ENCODE assay signal across 25 cellular contexts in genomic region chr17:36127882-36128369, GRCh38. TPM values are rescaled to one million over a fixed set of nuclear protein-coding genes. Genes with fewer than 3 reads are reported as not detected.
DNase-seq lines count a peak whose midpoint lies in the region; ATAC-seq and TF ChIP-seq lines count a peak whose summit lies in the region.
"Had no signal": no experiment of that assay in that cellular context is flagged by ENCODE, and none has a peak within 500 bp of the region (broad histone marks: within the 10 kb centered on the region; RNA-seq: fewer than 3 reads in every experiment).

No MANE protein-coding gene starts in this region.

- peaks cover 2% of the 10 kb centered on the region; the same call in 1 of the 2 replicates for H3K9me3 ChIP-seq in HEK293 (ENCODE audit: control insufficient read depth, insufficient read depth, low read depth, low read length)
- H3K9me3 ChIP-seq: gastrocnemius medialis had no signal

- no peaks in the 10 kb centered on the region for H3K27me3 Mint-ChIP-seq in effector memory CD8-positive, alpha-beta T cell
- H3K27me3 Mint-ChIP-seq in activated naive CD8-positive, alpha-beta T cell treated with anti-CD3 and anti-CD28 coated beads, Interleukin-2, amount 50 U/mL, for 24 hours, result peaks cover 15% of the 10 kb centered on the region

- no peaks in the 10 kb centered on the region for H3K36me3 ChIP-seq in HEK293 (ENCODE audit: control insufficient read depth in 2 of 2, insufficient read depth in 1 of 2, low read length in 2 of 2)
- H3K36me3 ChIP-seq: esophagus squamous epithelium, gastrocnemius medialis, tibial artery, WERI-Rb-1 had no signal

- peak overlapping the region; percentile 59 to 69 for H3K4me3 Mint-ChIP-seq in effector memory CD8-positive, alpha-beta T cell
- H3K4me3 Mint-ChIP-seq in stimulated activated effector memory CD8-positive, alpha-beta T cell treated with anti-CD3 and anti-CD28 coated beads, Interleukin-12 subunit alpha, Interleukin-12 subunit beta, amount 100 ng/mL, for 72 hours, result no peak overlapping the region
- H3K4me3 Mint-ChIP-seq in activated naive CD8-positive, alpha-beta T cell treated with anti-CD3 and anti-CD28 coated beads, Interleukin-2, amount 50 U/mL, for 24 hours, result no peak overlapping the region

- peaks cover 13% of the 10 kb centered on the region for H3K36me3 Mint-ChIP-seq in effector memory CD8-positive, alpha-beta T cell (ENCODE audit: insufficient read depth)
- peaks cover 69% of the 10 kb centered on the region for H3K36me3 Mint-ChIP-seq in stimulated activated effector memory CD8-positive, alpha-beta T cell treated with anti-CD3 and anti-CD28 coated beads, Interleukin-12 subunit alpha, Interleukin-12 subunit beta, amount 100 ng/mL, for 72 hours
- peaks cover 4% of the 10 kb centered on the region for H3K36me3 Mint-ChIP-seq in activated naive CD8-positive, alpha-beta T cell treated with anti-CD3 and anti-CD28 coated beads, Interleukin-2, amount 50 U/mL, for 24 hours (ENCODE audit: low read depth)

- peaks cover 42 to 69% of the 10 kb centered on the region in 2 donors for H3K4me1 Mint-ChIP-seq in effector memory CD8-positive, alpha-beta T cell (ENCODE audit: low read depth in 2 of 2)
- H3K4me1 Mint-ChIP-seq in stimulated activated effector memory CD8-positive, alpha-beta T cell treated with anti-CD3 and anti-CD28 coated beads, Interleukin-12 subunit alpha, Interleukin-12 subunit beta, amount 100 ng/mL, for 72 hours, result peaks cover 39% of the 10 kb centered on the region
- H3K4me1 Mint-ChIP-seq in activated naive CD8-positive, alpha-beta T cell treated with anti-CD3 and anti-CD28 coated beads, Interleukin-2, amount 50 U/mL, for 24 hours, result peaks cover 16% of the 10 kb centered on the region

- H3K4me3 ChIP-seq in HEK293 (ENCODE audit: low read depth, low read length), result no peak overlapping the region
- H3K4me3 ChIP-seq: body of pancreas, esophagus squamous epithelium, gastrocnemius medialis, tibial artery had no signal

- TF ChIP-seq CTCF in HEK293 (tag by site-specific recombination; IDR thresholded peaks at IDR 0.05), result no peak

- no peaks in the 10 kb centered on the region for H3K4me1 ChIP-seq in HEK293 (ENCODE audit: control insufficient read depth, insufficient read depth, low read length)
- H3K4me1 ChIP-seq: body of pancreas, esophagus squamous epithelium, gastrocnemius medialis, tibial artery had no signal

- ATAC-seq in effector memory CD8-positive, alpha-beta T cell (replicated peaks), result no peak
- no peak for ATAC-seq in stimulated activated effector memory CD8-positive, alpha-beta T cell treated with anti-CD3 and anti-CD28 coated beads, Interleukin-12 subunit alpha, Interleukin-12 subunit beta, amount 100 ng/mL, for 72 hours
- no peak for ATAC-seq in activated naive CD8-positive, alpha-beta T cell treated with anti-CD3 and anti-CD28 coated beads, Interleukin-2, amount 50 U/mL, for 24 hours
- ATAC-seq: body of pancreas; gastrocnemius medialis; stimulated activated naive CD8-positive, alpha-beta T cell treated with anti-CD3 and anti-CD28 coated beads, Interleukin-15, Interleukin-2, amounts not matched to agents 100 U/mL and 50 U/mL, for 24 hours had no signal

- no peak for TF ChIP-seq POLR2A in erythroblast (IDR thresholded peaks at IDR 0.05; ENCODE audit: low read length)

- H3K9me3 Mint-ChIP-seq in effector memory CD8-positive, alpha-beta T cell, result peaks cover 0 to 4% of the 10 kb centered on the region in 2 donors
- H3K9me3 Mint-ChIP-seq in stimulated activated effector memory CD8-positive, alpha-beta T cell treated with anti-CD3 and anti-CD28 coated beads, Interleukin-12 subunit alpha, Interleukin-12 subunit beta, amount 100 ng/mL, for 72 hours, result peaks cover 4% of the 10 kb centered on the region
- peaks cover 12% of the 10 kb centered on the region for H3K9me3 Mint-ChIP-seq in activated naive CD8-positive, alpha-beta T cell treated with anti-CD3 and anti-CD28 coated beads, Interleukin-2, amount 50 U/mL, for 24 hours

- peak overlapping the region; percentile 91 to 94 for H3K27ac Mint-ChIP-seq in effector memory CD8-positive, alpha-beta T cell
- H3K27ac Mint-ChIP-seq in stimulated activated effector memory CD8-positive, alpha-beta T cell treated with anti-CD3 and anti-CD28 coated beads, Interleukin-12 subunit alpha, Interleukin-12 subunit beta, amount 100 ng/mL, for 72 hours, result peak overlapping the region; percentile 79
- H3K27ac Mint-ChIP-seq in activated naive CD8-positive, alpha-beta T cell treated with anti-CD3 and anti-CD28 coated beads, Interleukin-2, amount 50 U/mL, for 24 hours, result no peak overlapping the region

- POLR2A ChIA-PET in HEK293 (lab: Yijun Ruan, JAX), result no interaction called here

- H3K27ac ChIP-seq in HEK293 (ENCODE audit: extremely low read depth, low read depth, low read length), result no peak overlapping the region
- H3K27ac ChIP-seq: body of pancreas, esophagus squamous epithelium, gastrocnemius medialis, tibial artery, WERI-Rb-1 had no signal

- CTCF ChIA-PET in HEK293 (lab: Yijun Ruan, JAX), result interaction anchor here (0.7 to 16.2 kb wide), 6 partner anchors 8 to 355 kb away, joined by 3 to 319 read pairs (median 4); no protein-coding TSS in a partner anchor

- DNase-seq in NOMO-1 treated with dmso at 0.1 percent for 144 hours (lab: John Stamatoyannopoulos, UW; ENCODE audit: unreplicated experiment), result peak; percentile 14
- DNase-seq in effector memory CD8-positive, alpha-beta T cell, result no peak
- DNase-seq in stimulated activated effector memory CD8-positive, alpha-beta T cell treated with anti-CD3 and anti-CD28 coated beads, Interleukin-12 subunit alpha, Interleukin-12 subunit beta, amount 100 ng/mL, for 72 hours (ENCODE audit: low spot score in 2 of 2), result no peak
- DNase-seq in NCI-H1436 (lab: John Stamatoyannopoulos, UW), result no peak
- no peak for DNase-seq in H4 (ENCODE audit: low spot score)
- no peak for DNase-seq in activated naive CD8-positive, alpha-beta T cell treated with anti-CD3 and anti-CD28 coated beads, Interleukin-2, amount 50 U/mL, for 24 hours
- no peak for DNase-seq in erythroblast (lab: John Stamatoyannopoulos, UW)
- DNase-seq: activated CD8-positive, alpha-beta memory T cell treated with anti-CD3 and anti-CD28 coated beads, Interleukin-2, amount 50 U/mL, for 48 hours; body of pancreas; effector CD8-positive, alpha-beta T cell; esophagus squamous epithelium; gastrocnemius medialis; GOT3; IMR-90; NCI-H748 treated with DMSO at 0.1 percent for 48 hours; nucleus accumbens; SHP77 treated with DMSO at 0.1 percent for 48 hours; stimulated activated CD4-positive, alpha-beta T cell treated with anti-CD3 and anti-CD28 coated beads, Interleukin-2, amount 100 ng/mL, for 48 hours; stimulated activated naive CD8-positive, alpha-beta T cell treated with anti-CD3 and anti-CD28 coated beads, Interleukin-15, Interleukin-2, amounts not matched to agents 100 U/mL and 50 U/mL, for 24 hours; T-helper 2 cell; tibial artery; WERI-Rb-1 had no signal

TF ChIP-seq in HEK293, 187 proteins besides CTCF, POLR2A, EP300 and RAD21:
- TF ChIP-seq WT1 (tag by site-specific recombination; IDR thresholded peaks at IDR 0.05) (no peak), ZIC2 (tag by site-specific recombination; IDR thresholded peaks at IDR 0.05) (0 out of 2 replicates have a peak, but pooled peaks have one; percentile 15)

RNA-seq across cellular contexts. Expression of gene CCL4, which starts 24.3 kb away (rescaled TPM):
- not detected in 2 replicates for total RNA-seq in H4 (2014; rRNA removed; shearing (Covaris generic))
- total RNA-seq: body of pancreas, IMR-90, lung microvascular endothelial cell had no signal

RNA-seq across cellular contexts. Expression of gene CCL3, which starts 38.0 kb away (rescaled TPM):
- not detected in 2 replicates for total RNA-seq in H4 (2014; rRNA removed; shearing (Covaris generic))
- total RNA-seq: body of pancreas, IMR-90, lung microvascular endothelial cell, M059J had no signal

RNA-seq across cellular contexts. Expression of gene TBC1D3B, which starts 48.5 kb away (rescaled TPM):
- total RNA-seq in H4 (2014; rRNA removed; shearing (Covaris generic)), result 0.39 TPM in 1 of 2 replicates, not detected in the other
- total RNA-seq: body of pancreas, IMR-90, M059J had no signal

Comparison
In these comparisons a context has a peak if more than half of its experiments do, and no peak if none do; other contexts are left out.
1. H3K4me3 Mint-ChIP-seq: peak in effector memory CD8-positive, alpha-beta T cell (2 of 2); none in stimulated activated effector memory CD8-positive, alpha-beta T cell treated with anti-CD3 and anti-CD28 coated beads, Interleukin-12 subunit alpha, Interleukin-12 subunit beta, amount 100 ng/mL, for 72 hours (single experiment) and activated naive CD8-positive, alpha-beta T cell treated with anti-CD3 and anti-CD28 coated beads, Interleukin-2, amount 50 U/mL, for 24 hours (single experiment).